ENCODE assay signal across 18 cellular contexts in genomic region chr2:11405599-11406491, GRCh38.
DNase-seq lines count a peak whose midpoint lies in the region; ATAC-seq and TF ChIP-seq lines count a peak whose summit lies in the region.
"Had no signal": no experiment of that assay in that cellular context is flagged by ENCODE, and none has a peak within 500 bp of the region (broad histone marks: within the 10 kb centered on the region; RNA-seq: fewer than 3 reads in every experiment).

No MANE protein-coding gene starts in this region.

- H3K9me3 ChIP-seq in right cardiac atrium (ENCODE audit: control insufficient read depth, low read length) (no peaks in the 10 kb centered on the region), psoas muscle (no peaks in the 10 kb centered on the region), Karpas-422 (ENCODE audit: low read length) (no peaks in the 10 kb centered on the region)

- TF ChIP-seq CTCF in psoas muscle (IDR thresholded peaks at IDR 0.05): no peak
- no peak for TF ChIP-seq CTCF in CD14-positive monocyte (IDR thresholded peaks at IDR 0.05)

- H3K36me3 ChIP-seq in psoas muscle (ENCODE audit: insufficient read depth in 1 of 2, low read depth in 1 of 2): no peaks in the 10 kb centered on the region
- no peaks in the 10 kb centered on the region for H3K36me3 ChIP-seq in Karpas-422 (ENCODE audit: insufficient read depth, low read length)

- intact Hi-C loops in right cardiac atrium (cut with DNase I): loop anchor here in 2 of 4 donors (5.0 to 10.0 kb wide), 2 partner anchors 61 to 174 kb away; partner anchors contain the start of gene ROCK2 (in 1 of the 2)
- intact Hi-C loops in left ventricle myocardium superior (cut with micrococcal nuclease): no loop called here
- intact Hi-C loops in psoas muscle (cut with DNase I): no loop called here
- intact Hi-C loops in CD14-positive monocyte (cut with micrococcal nuclease): no loop called here

- DNase-seq in right cardiac atrium (no peak), left ventricle myocardium superior (no peak), left kidney (ENCODE audit: low read depth, low spot score) (peak; percentile 63), psoas muscle (no peak), CD14-positive monocyte (ENCODE audit: low spot score) (no peak), NCI-H146 treated with DMSO at 0.1 percent for 48 hours (lab: John Stamatoyannopoulos, UW; ENCODE audit: unreplicated experiment) (no peak), Karpas-422 (no peak), T-helper 9 cell (no peak)
- DNase-seq: activated CD4-positive, alpha-beta T cell treated with anti-CD3 and anti-CD28 coated beads, Interleukin-2, amount 50 U/mL, for 4 hours; activated gamma-delta T cell; DMS53; foreskin melanocyte; GOT3; NCI-H1092; PC-9; retina; T-helper 2 cell had no signal

- no peak overlapping the region for H2AFZ ChIP-seq in Karpas-422 (ENCODE audit: low read length)
- H2AFZ ChIP-seq: PC-9 had no signal

- no peaks in the 10 kb centered on the region for H3K9me2 ChIP-seq in Karpas-422 (replicated peaks; ENCODE audit: insufficient read depth, low read length)

- H3K4me3 Mint-ChIP-seq in CD14-positive monocyte: no peak overlapping the region
- H3K4me3 Mint-ChIP-seq: dendritic cell treated with granulocyte-macrophage colony-stimulating factor and Interleukin-4, amounts not matched to agents 40 ng/mL and 50 ng/mL, for 4 days had no signal

- peak overlapping the region in 1 of 7 donors; percentile 42 for H3K27ac Mint-ChIP-seq in CD14-positive monocyte
- H3K27ac Mint-ChIP-seq: dendritic cell treated with granulocyte-macrophage colony-stimulating factor and Interleukin-4, amounts not matched to agents 40 ng/mL and 50 ng/mL, for 4 days had no signal

- ATAC-seq in right cardiac atrium (no peak), left ventricle myocardium superior (no peak), psoas muscle (peak in 1 of 4 donors; percentile 26)

- 55% methylated on average over 12 of the region's 12 CpGs for whole genome bisulfite sequencing in right cardiac atrium
- 54 to 68% (median 59%) methylated on average over 12 of the region's 12 CpGs for WGBS in psoas muscle, 3 donors

- H3K4me2 ChIP-seq in Karpas-422 (ENCODE audit: low read depth, low read length, poor library complexity, severe bottlenecking): no peak overlapping the region
- H3K4me2 ChIP-seq: PC-9 had no signal

- H3K27me3 Mint-ChIP-seq in CD14-positive monocyte (ENCODE audit: low read depth in 3 of 3): peaks cover 0 to 11% (median 0%) of the 10 kb centered on the region in 3 donors

- no peaks in the 10 kb centered on the region for H3K36me3 Mint-ChIP-seq in CD14-positive monocyte

- peak overlapping the region; percentile 48 for H3K27ac ChIP-seq in right cardiac atrium (ENCODE audit: low read length)
- peak overlapping the region; percentile 73 for H3K27ac ChIP-seq in psoas muscle
- H3K27ac ChIP-seq in Karpas-422 (ENCODE audit: low read length): no peak overlapping the region
- H3K27ac ChIP-seq: PC-9 had no signal

- no peak overlapping the region for H3K9ac ChIP-seq in Karpas-422 (ENCODE audit: low read length)

- peaks cover 2% of the 10 kb centered on the region for H3K4me1 ChIP-seq in right cardiac atrium (ENCODE audit: control insufficient read depth, insufficient read depth, low read length)
- peaks cover 33% of the 10 kb centered on the region for H3K4me1 ChIP-seq in psoas muscle
- H3K4me1 ChIP-seq in Karpas-422 (ENCODE audit: low read length): no peaks in the 10 kb centered on the region

- H4K20me1 ChIP-seq in Karpas-422 (ENCODE audit: insufficient read depth, low read depth, low read length): no peaks in the 10 kb centered on the region

- H3K9me3 Mint-ChIP-seq in CD14-positive monocyte: peaks cover 0 to 3% (median 0%) of the 10 kb centered on the region in 7 donors
- H3K9me3 Mint-ChIP-seq: dendritic cell treated with granulocyte-macrophage colony-stimulating factor and Interleukin-4, amounts not matched to agents 40 ng/mL and 50 ng/mL, for 4 days had no signal

- peaks cover 5% of the 10 kb centered on the region for H3K4me1 Mint-ChIP-seq in CD14-positive monocyte

- H3K27me3 ChIP-seq in right cardiac atrium (ENCODE audit: control insufficient read depth, insufficient read depth) (no peaks in the 10 kb centered on the region), psoas muscle (ENCODE audit: insufficient read depth in 3 of 3, low read length in 2 of 3) (no peaks in the 10 kb centered on the region), Karpas-422 (ENCODE audit: low read length) (no peaks in the 10 kb centered on the region)

- no peak overlapping the region for H3K4me3 ChIP-seq in right cardiac atrium (ENCODE audit: low read length)
- H3K4me3 ChIP-seq in psoas muscle: no peak overlapping the region
- H3K4me3 ChIP-seq in Karpas-422 (ENCODE audit: low read length): no peak overlapping the region
- H3K4me3 ChIP-seq: PC-9 had no signal

- H3K79me2 ChIP-seq in Karpas-422 (ENCODE audit: low read length): no peaks in the 10 kb centered on the region
